2 cellular contexts compared by ENCODE assay signal in the genomic region with DNA sequence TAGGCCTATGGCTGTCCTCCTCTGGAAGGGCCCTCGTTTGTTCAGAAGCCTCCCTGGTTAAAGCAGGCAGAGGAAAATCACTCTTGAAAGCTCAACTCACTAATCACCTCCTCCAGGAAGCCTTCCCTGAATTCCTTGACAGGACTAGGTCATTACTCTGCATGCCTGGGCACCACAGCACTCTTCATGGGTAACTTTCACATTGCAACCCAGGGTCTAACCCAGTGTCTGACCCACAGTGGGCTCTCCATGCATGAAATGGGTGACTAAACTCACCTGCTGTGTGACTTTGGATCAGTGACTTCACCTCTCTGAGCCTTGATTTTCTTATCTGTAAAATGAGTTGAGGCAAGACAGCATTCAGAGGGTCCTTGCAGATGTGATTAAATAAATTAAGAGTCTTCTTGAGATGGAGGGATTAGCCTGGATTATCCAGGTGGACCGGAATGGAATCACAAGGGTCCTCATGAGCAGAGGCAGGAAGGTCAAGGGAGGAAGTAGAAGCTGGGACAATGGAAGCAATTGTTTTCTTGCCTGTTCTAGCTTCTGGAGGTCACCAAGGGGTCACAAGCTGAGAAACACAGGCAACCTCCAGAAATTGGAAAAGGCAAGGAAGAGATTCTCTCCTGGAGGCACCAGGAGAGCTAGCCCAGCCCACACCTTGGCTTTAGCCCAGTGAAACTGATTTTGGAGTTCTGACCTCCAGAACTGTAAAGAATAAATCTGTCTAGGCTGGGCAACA.
A peak's percentile ranks its signal among the peaks of the same experiment; 100 is the strongest.
TF ChIP-seq lines count a peak whose summit lies in the region.

No MANE protein-coding gene starts in this region.

TF ChIP-seq in A549, 52 proteins besides CTCF, POLR2A, EP300 and RAD21:
- TF ChIP-seq TP53 (CRISPR knock-in tag; IDR thresholded peaks at IDR 0.05) (no peak), HDAC2 (IDR thresholded peaks at IDR 0.05) (0 out of 2 replicates have a peak, but pooled peaks have one; percentile 53), KDM1A (IDR thresholded peaks at IDR 0.05; ENCODE audit: low read depth) (peak; percentile 91), ZFP36 (IDR thresholded peaks at IDR 0.05; ENCODE audit: borderline replicate concordance, partially characterized antibody) (peak; percentile 99)
- TF ChIP-seq, protein P1, sequence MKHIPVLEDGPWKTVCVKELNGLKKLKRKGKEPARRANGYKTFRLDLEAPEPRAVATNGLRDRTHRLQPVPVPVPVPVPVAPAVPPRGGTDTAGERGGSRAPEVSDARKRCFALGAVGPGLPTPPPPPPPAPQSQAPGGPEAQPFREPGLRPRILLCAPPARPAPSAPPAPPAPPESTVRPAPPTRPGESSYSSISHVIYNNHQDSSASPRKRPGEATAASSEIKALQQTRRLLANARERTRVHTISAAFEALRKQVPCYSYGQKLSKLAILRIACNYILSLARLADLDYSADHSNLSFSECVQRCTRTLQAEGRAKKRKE (CRISPR knock-in tag; IDR thresholded peaks at IDR 0.05; ENCODE audit: low read depth): no peak

TF ChIP-seq in GM12878, 131 proteins besides CTCF, POLR2A, EP300 and RAD21:
- TF ChIP-seq SMARCA5 (IDR thresholded peaks at IDR 0.05) (0 out of 2 replicates have a peak, but pooled peaks have one; percentile 30), GABPA (IDR thresholded peaks at IDR 0.05; ENCODE audit: low read depth) (no peak), ZNF207 (IDR thresholded peaks at IDR 0.05; ENCODE audit: borderline replicate concordance) (no peak), POLR2AphosphoS5 (IDR thresholded peaks at IDR 0.05; ENCODE audit: low read length) (no peak), HDAC2 (IDR thresholded peaks at IDR 0.05) (no peak), MYC (IDR thresholded peaks at IDR 0.05; ENCODE audit: insufficient read depth, insufficient read length, insufficient replicate concordance, low read length, severe bottlenecking) (no peak)
- TF ChIP-seq, protein P2, sequence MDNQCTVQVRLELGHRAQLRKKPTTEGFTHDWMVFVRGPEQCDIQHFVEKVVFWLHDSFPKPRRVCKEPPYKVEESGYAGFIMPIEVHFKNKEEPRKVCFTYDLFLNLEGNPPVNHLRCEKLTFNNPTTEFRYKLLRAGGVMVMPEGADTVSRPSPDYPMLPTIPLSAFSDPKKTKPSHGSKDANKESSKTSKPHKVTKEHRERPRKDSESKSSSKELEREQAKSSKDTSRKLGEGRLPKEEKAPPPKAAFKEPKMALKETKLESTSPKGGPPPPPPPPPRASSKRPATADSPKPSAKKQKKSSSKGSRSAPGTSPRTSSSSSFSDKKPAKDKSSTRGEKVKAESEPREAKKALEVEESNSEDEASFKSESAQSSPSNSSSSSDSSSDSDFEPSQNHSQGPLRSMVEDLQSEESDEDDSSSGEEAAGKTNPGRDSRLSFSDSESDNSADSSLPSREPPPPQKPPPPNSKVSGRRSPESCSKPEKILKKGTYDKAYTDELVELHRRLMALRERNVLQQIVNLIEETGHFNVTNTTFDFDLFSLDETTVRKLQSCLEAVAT (IDR thresholded peaks at IDR 0.05): no peak
